In genomic region chr10:97821308-97822038, GRCh38 we compare ENCODE assay signal across 22 cellular contexts. TPM values are rescaled to one million over a fixed set of nuclear protein-coding genes. Genes with fewer than 3 reads are reported as not detected.
DNase-seq lines count a peak whose midpoint lies in the region; ATAC-seq and TF ChIP-seq lines count a peak whose summit lies in the region.
"Had no signal": no experiment of that assay in that cellular context is flagged by ENCODE, and none has a peak within 500 bp of the region (broad histone marks: within the 10 kb centered on the region; RNA-seq: fewer than 3 reads in every experiment).

No MANE protein-coding gene starts in this region.

- no peak overlapping the region for H2AK5ac ChIP-seq in mesendoderm (ENCODE audit: low read length)

- H2BK5ac ChIP-seq in mesendoderm (ENCODE audit: low read length), result no peak overlapping the region

- in situ Hi-C loops in G401 (cut with HindIII; ENCODE audit: low sequenced_read_pairs), result no loop called here

- no peaks in the 10 kb centered on the region for H3K27me3 ChIP-seq in mesendoderm (ENCODE audit: insufficient read depth, low read length, poor library complexity)
- H3K27me3 ChIP-seq in body of pancreas, result no peaks in the 10 kb centered on the region
- H3K27me3 ChIP-seq: BE2C, thyroid gland had no signal

- H3K27ac ChIP-seq in mesendoderm (ENCODE audit: low read depth, low read length) (no peak overlapping the region), body of pancreas (peak overlapping the region in 1 of 4 donors; percentile 34)
- H3K27ac ChIP-seq: lower lobe of right lung had no signal

- H3K4me2 ChIP-seq in mesendoderm (ENCODE audit: low read length), result no peak overlapping the region

- no peak overlapping the region for H3K9ac ChIP-seq in mesendoderm (ENCODE audit: low read length)

- no peak for TF ChIP-seq POLR2A in body of pancreas (IDR thresholded peaks at IDR 0.05)

- H3K56ac ChIP-seq in mesendoderm (ENCODE audit: low read length), result no peak overlapping the region

- ATAC-seq in GM19463 (IDR thresholded peaks at IDR 0.05; ENCODE audit: unreplicated experiment) (no peak), body of pancreas (no peak), HG03378 (IDR thresholded peaks at IDR 0.05; ENCODE audit: unreplicated experiment) (no peak)
- ATAC-seq: natural killer cell, SK-N-SH treated with all-trans-retinoic acid at 6 μM for 48 hours had no signal

- intact Hi-C loops in body of pancreas (cut with DNase I), result no loop called here

- no peaks in the 10 kb centered on the region for H3K9me3 ChIP-seq in body of pancreas
- H3K9me3 ChIP-seq: BE2C, lower lobe of right lung, thyroid gland had no signal

- H3K4ac ChIP-seq in mesendoderm (ENCODE audit: low read depth, low read length), result no peak overlapping the region

- no peak overlapping the region for H2BK15ac ChIP-seq in mesendoderm (replicated peaks; ENCODE audit: low read depth)

- no peaks in the 10 kb centered on the region for H3K79me2 ChIP-seq in mesendoderm (ENCODE audit: control insufficient read depth, insufficient read depth, low read length)

- H3K79me1 ChIP-seq in mesendoderm (ENCODE audit: low read length), result no peaks in the 10 kb centered on the region

- H4K5ac ChIP-seq in mesendoderm (ENCODE audit: low read length), result no peak overlapping the region

- no peak overlapping the region for H4K8ac ChIP-seq in mesendoderm (ENCODE audit: low read depth, low read length)

- no peak for TF ChIP-seq CTCF in body of pancreas (IDR thresholded peaks at IDR 0.05)

- DNase-seq in G401 (ENCODE audit: low spot score), result peak; percentile 86
- DNase-seq in NCI-H1417 (lab: John Stamatoyannopoulos, UW), result peak in 2 of 3 experiments; percentile 55 to 76
- peak; percentile 81 for DNase-seq in cerebellar cortex (ENCODE audit: low spot score)
- DNase-seq in mesendoderm, result peak; percentile 17
- DNase-seq in body of pancreas, result no peak
- no peak for DNase-seq in stimulated activated CD4-positive, alpha-beta T cell treated with anti-CD3 and anti-CD28 coated beads, Interleukin-2, amount 100 ng/mL, for 48 hours
- DNase-seq: activated CD4-positive, alpha-beta T cell treated with anti-CD3 and anti-CD28 coated beads, Interleukin-2, amount 10 ng/mL, durations not matched to agents 7 days and 5 days; activated naive CD4-positive, alpha-beta T cell treated with anti-CD3 and anti-CD28 coated beads, Interleukin-2, amount 50 U/mL, for 16 hours; activated T-cell treated with anti-CD3 and anti-CD28 coated beads for 4 hours; BE2C; DMS 273 treated with DMSO at 0.1 percent for 48 hours; effector memory CD4-positive, alpha-beta T cell; foreskin fibroblast; lower lobe of right lung; natural killer cell; NCI-H2171 treated with DMSO at 0.1 percent for 48 hours; stimulated activated CD4-positive, alpha-beta T cell treated with anti-CD3 and anti-CD28 coated beads, Interleukin-2, amount 100 ng/mL, for 24 hours; stimulated activated CD8-positive, alpha-beta memory T cell treated with anti-CD3 and anti-CD28 coated beads, Interleukin-4, amount 100 ng/mL, for 48 hours had no signal

- H3K23ac ChIP-seq in mesendoderm (ENCODE audit: low read length), result no peak overlapping the region

- H3K4me3 ChIP-seq in mesendoderm (ENCODE audit: low read length) (no peak overlapping the region), body of pancreas (no peak overlapping the region)
- H3K4me3 ChIP-seq: lower lobe of right lung, thyroid gland had no signal

- no peaks in the 10 kb centered on the region for H3K36me3 ChIP-seq in mesendoderm (ENCODE audit: control insufficient read depth, insufficient read depth, low read length)
- H3K36me3 ChIP-seq in body of pancreas (replicated peaks in 1 of 2; ENCODE audit: insufficient read depth in 1 of 2, low read depth in 2 of 2), result no peaks in the 10 kb centered on the region
- H3K36me3 ChIP-seq: BE2C, lower lobe of right lung, thyroid gland had no signal

- H2BK120ac ChIP-seq in mesendoderm (ENCODE audit: low read depth, low read length), result no peak overlapping the region

- H3K18ac ChIP-seq in mesendoderm (ENCODE audit: low read length), result no peak overlapping the region

- no CpG with 5 or more reads among the region's 9 CpGs for WGBS in mesendoderm (ENCODE audit: extremely low coverage, insufficient coverage, low lambda C conversion rate)
- WGBS in body of pancreas, 2 donors, result 66 to 73% methylated on average over 8 to 9 of the region's 9 CpGs

- H3K4me1 ChIP-seq in mesendoderm (ENCODE audit: control insufficient read depth, low read depth, low read length) (no peaks in the 10 kb centered on the region), body of pancreas (no peaks in the 10 kb centered on the region)
- H3K4me1 ChIP-seq: BE2C, lower lobe of right lung had no signal

RNA-seq across cellular contexts. Expression of gene GOLGA7B, which starts 28.2 kb away (rescaled TPM):
- total RNA-seq in G401 (2014; rRNA removed; shearing (Covaris generic)), result 0.12 TPM in 1 of 2 replicates, not detected in the other
- 0.01 TPM for polyA plus RNA-seq in mesendoderm (2013, experiment 1 of 2)
- 0.03 TPM for polyA plus RNA-seq in mesendoderm (2013, experiment 2 of 2)
- 10 to 100 TPM in 1 of 2 donors, 1 to 10 TPM in 1; 9.1 to 12.5 TPM for total RNA-seq in body of pancreas

RNA-seq across cellular contexts. Expression of gene SFRP5, which starts 49.7 kb away (rescaled TPM):
- total RNA-seq in G401 (2014; rRNA removed; shearing (Covaris generic)), result not detected in 2 replicates
- 0.98 TPM for polyA plus RNA-seq in mesendoderm (2013, experiment 1 of 2)
- polyA plus RNA-seq in mesendoderm (2013, experiment 2 of 2), result 0.90 TPM
- total RNA-seq in body of pancreas, result 100 to 1,000 TPM; 163 to 226 TPM
- total RNA-seq: activated CD4-positive, alpha-beta T cell treated with anti-CD3 and anti-CD28 coated beads, Interleukin-2, amount 10 ng/mL, durations not matched to agents 7 days and 5 days; natural killer cell had no signal

Comparison
In these comparisons a context has a peak if more than half of its experiments do, and no peak if none do; other contexts are left out.
1. DNase-seq: peak in G401 (single experiment), NCI-H1417 (2 of 3), cerebellar cortex (single experiment) and mesendoderm (single experiment); none in body of pancreas (0 of 4) and stimulated activated CD4-positive, alpha-beta T cell treated with anti-CD3 and anti-CD28 coated beads, Interleukin-2, amount 100 ng/mL, for 48 hours (0 of 2).
2. RNA of gene SFRP5, which starts 49.7 kb away (total RNA-seq): 163 to 226 TPM in body of pancreas; not detected in G401; every median in the first group is over 100 times any median in the second.